25 cellular contexts compared by ENCODE assay signal in genomic region chr4:69490271-69490670, GRCh38. TPM values are rescaled to one million over a fixed set of nuclear protein-coding genes. Genes with fewer than 3 reads are reported as not detected.
"Had no signal": no experiment of that assay in that cellular context is flagged by ENCODE, and none has a peak within 500 bp of the region (broad histone marks: within the 10 kb centered on the region; RNA-seq: fewer than 3 reads in every experiment).

No MANE protein-coding gene starts in this region.

- H3K4me3 ChIP-seq: dorsolateral prefrontal cortex, mucosa of descending colon, neural progenitor cell, ovary, spleen, thoracic aorta, transverse colon had no signal

- DNase-seq: central memory CD4-positive, alpha-beta T cell; cortex of kidney; dorsolateral prefrontal cortex; effector CD8-positive, alpha-beta T cell; foreskin melanocyte; head of caudate nucleus; hippocampal formation; left colon; mucosa of descending colon; nucleus accumbens; ovary; right cardiac atrium; spleen; stimulated activated CD4-positive, alpha-beta T cell treated with anti-CD3 and anti-CD28 coated beads, Interleukin-15, amount 100 ng/mL, for 24 hours; stimulated activated CD4-positive, alpha-beta T cell treated with anti-CD3 and anti-CD28 coated beads, Interleukin-1b, Interleukin-23, amount 100 ng/mL, for 48 hours; stimulated activated CD4-positive, alpha-beta T cell treated with anti-CD3 and anti-CD28 coated beads, Interleukin-4, amount 100 ng/mL, for 4 hours; stimulated activated naive B cell treated with anti-CD40 and anti-IgM and Interleukin-4, amounts not matched to agents 10 μg/mL and 1 μg/mL and 100 μg/mL, for 72 hours; stimulated activated naive CD8-positive, alpha-beta T cell treated with anti-CD3 and anti-CD28 coated beads, Interleukin-15, amount 100 ng/mL, for 72 hours; transverse colon had no signal

- ATAC-seq: left colon; mucosa of descending colon; natural killer cell treated with Interleukin-12 subunit alpha and Interleukin-12 subunit beta and Interleukin-15 and Interleukin-18, amount 100 ng/mL, for 72 hours; right cardiac atrium; stimulated activated naive B cell treated with anti-CD40 and anti-IgM and Interleukin-4, amounts not matched to agents 10 μg/mL and 1 μg/mL and 100 μg/mL, for 72 hours; stimulated activated naive CD8-positive, alpha-beta T cell treated with anti-CD3 and anti-CD28 coated beads, Interleukin-15, amount 100 ng/mL, for 72 hours had no signal

RNA-seq across cellular contexts. Expression of gene UGT2B4, which starts 5.4 kb away (rescaled TPM):
- total RNA-seq: chondrocyte; dorsolateral prefrontal cortex; left colon; mucosa of descending colon; natural killer cell treated with Interleukin-12 subunit alpha and Interleukin-12 subunit beta and Interleukin-15 and Interleukin-18, amount 100 ng/mL, for 72 hours; posterior vena cava; spleen; subcutaneous adipose tissue; thoracic aorta; transverse colon had no signal
